Comparison of ENCODE assay signal across 1 cellular context in the genomic region with DNA sequence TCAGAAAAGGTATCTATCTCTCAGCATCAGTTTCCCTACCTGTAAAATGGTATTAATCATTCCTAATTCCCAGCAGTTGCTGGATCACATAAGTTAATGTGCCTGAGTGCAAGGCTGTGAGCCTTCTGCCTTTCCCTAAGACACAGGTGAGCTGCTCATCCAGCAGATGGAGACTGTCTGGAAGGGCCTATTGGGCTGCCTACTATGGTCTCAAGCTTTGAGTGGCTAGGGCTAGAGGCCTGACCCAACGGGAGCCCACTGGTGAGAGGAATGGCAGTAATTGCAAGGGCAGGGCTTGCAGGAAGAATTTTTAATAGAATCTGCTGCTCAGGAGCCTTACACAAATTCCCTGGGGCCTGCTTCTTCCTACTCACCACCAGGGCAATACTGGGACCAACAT.
TF ChIP-seq lines count a peak whose summit lies in the region.

No MANE protein-coding gene starts in this region.

TF ChIP-seq in WTC11, 78 proteins besides CTCF, POLR2A, EP300 and RAD21:
- TF ChIP-seq ZNF425 (CRISPR knock-in tag; conservative IDR thresholded peaks at IDR 0.05), result no peak
- no peak for TF ChIP-seq NR2C2 (CRISPR knock-in tag; IDR thresholded peaks at IDR 0.05)
- no peak for TF ChIP-seq E2F1 (CRISPR knock-in tag; IDR thresholded peaks at IDR 0.05)
- no peak for TF ChIP-seq CBFB (CRISPR knock-in tag; IDR thresholded peaks at IDR 0.05; ENCODE audit: low read depth)
- TF ChIP-seq USF1 (CRISPR knock-in tag; IDR thresholded peaks at IDR 0.05), result no peak
- no peak for TF ChIP-seq ZNF138 (CRISPR knock-in tag; conservative IDR thresholded peaks at IDR 0.05)
- no peak for TF ChIP-seq SMAD4 (CRISPR knock-in tag; IDR thresholded peaks at IDR 0.05)
TF ChIP-seq in WTC11: peak in this region for 0.
